15 cellular contexts compared by ENCODE assay signal in the genomic region with DNA sequence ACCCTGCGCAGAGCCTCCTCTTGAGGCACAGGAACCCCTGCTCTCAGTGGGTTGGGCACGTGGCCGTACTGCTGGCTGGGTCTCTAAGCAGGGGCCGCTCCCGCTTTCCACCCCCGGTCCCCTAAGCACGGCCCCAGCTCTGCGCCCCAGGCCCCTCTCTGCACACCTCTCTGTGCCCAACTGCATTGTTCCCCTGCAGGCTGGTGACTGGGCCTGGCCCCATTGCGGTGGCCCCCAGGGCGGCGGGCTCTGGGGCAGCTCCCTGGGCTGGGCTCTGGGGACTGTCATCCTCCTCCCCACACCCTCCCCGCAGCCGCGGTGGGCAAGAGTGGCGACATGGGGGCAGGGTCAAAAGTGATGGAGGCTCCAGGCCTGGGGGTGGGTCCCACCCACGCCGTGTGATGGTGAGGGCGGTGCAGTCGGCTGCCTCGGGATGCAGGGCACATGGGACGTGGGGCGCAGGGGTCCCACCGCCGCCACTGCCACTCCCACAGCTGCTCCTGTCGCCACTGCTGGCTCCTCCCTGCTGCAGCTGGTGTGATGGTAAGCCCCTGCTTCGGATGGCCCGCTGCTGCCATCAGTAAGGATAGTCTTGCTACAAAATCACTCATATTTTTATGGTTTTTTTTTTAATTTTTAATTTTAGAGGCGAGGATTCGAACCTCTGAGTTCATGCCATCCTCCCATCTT. TPM values are rescaled to one million over a fixed set of nuclear protein-coding genes. Genes with fewer than 3 reads are reported as not detected.
DNase-seq lines count a peak whose midpoint lies in the region; ATAC-seq and TF ChIP-seq lines count a peak whose summit lies in the region.
"Had no signal": no experiment of that assay in that cellular context is flagged by ENCODE, and none has a peak within 500 bp of the region (broad histone marks: within the 10 kb centered on the region; RNA-seq: fewer than 3 reads in every experiment).

No MANE protein-coding gene starts in this region.

- H3K27ac ChIP-seq in RWPE2 (ENCODE audit: poor library complexity, severe bottlenecking) = peak overlapping the region; percentile 96
- peak overlapping the region; percentile 11 for H3K27ac ChIP-seq in mesenchymal stem cell (ENCODE audit: low read length, poor library complexity, severe bottlenecking)
- no peak overlapping the region for H3K27ac ChIP-seq in upper lobe of right lung
- H3K27ac ChIP-seq: C4-2B had no signal

- no peak overlapping the region for H3K23ac ChIP-seq in mesenchymal stem cell (ENCODE audit: low read length in 2 of 2)

- H3K27me3 Mint-ChIP-seq in stimulated activated naive CD8-positive, alpha-beta T cell treated with anti-CD3 and anti-CD28 coated beads, Interleukin-15, amount 100 ng/mL, for 72 hours = no peaks in the 10 kb centered on the region
- H3K27me3 Mint-ChIP-seq: B cell had no signal

- H3K18ac ChIP-seq in mesenchymal stem cell (ENCODE audit: low read depth in 1 of 2, low read length in 2 of 2) = peak overlapping the region; percentile 14 to 97

- ATAC-seq in stimulated activated naive CD8-positive, alpha-beta T cell treated with anti-CD3 and anti-CD28 coated beads, Interleukin-15, amount 100 ng/mL, for 72 hours = peak; percentile 43
- ATAC-seq in stimulated activated naive CD8-positive, alpha-beta T cell treated with anti-CD3 and anti-CD28 coated beads, Interleukin-15, Interleukin-2, amounts not matched to agents 100 U/mL and 50 U/mL, for 24 hours = no peak
- ATAC-seq in RWPE2 (ENCODE audit: low read depth) = no peak
- peak; percentile 10 for ATAC-seq in upper lobe of right lung
- ATAC-seq in HG02623 (IDR thresholded peaks at IDR 0.05; ENCODE audit: unreplicated experiment) = no peak

- peak overlapping the region in 1 of 2 experiments; percentile 97 for H3K14ac ChIP-seq in mesenchymal stem cell (ENCODE audit: low read length in 2 of 2)

- no peaks in the 10 kb centered on the region for H3K9me3 ChIP-seq in RWPE2 (ENCODE audit: severe bottlenecking)
- H3K9me3 ChIP-seq in mesenchymal stem cell (ENCODE audit: control insufficient read depth, low read length) = peaks cover 6% of the 10 kb centered on the region
- no peaks in the 10 kb centered on the region for H3K9me3 ChIP-seq in upper lobe of right lung

- H3K9me3 Mint-ChIP-seq in stimulated activated naive CD8-positive, alpha-beta T cell treated with anti-CD3 and anti-CD28 coated beads, Interleukin-15, amount 100 ng/mL, for 72 hours = no peaks in the 10 kb centered on the region
- H3K9me3 Mint-ChIP-seq: CD4-positive, alpha-beta T cell had no signal

- DNase-seq in stimulated activated naive CD8-positive, alpha-beta T cell treated with anti-CD3 and anti-CD28 coated beads, Interleukin-15, amount 100 ng/mL, for 72 hours = no peak
- DNase-seq in stimulated activated naive CD8-positive, alpha-beta T cell treated with anti-CD3 and anti-CD28 coated beads, Interleukin-15, Interleukin-2, amounts not matched to agents 100 U/mL and 50 U/mL, for 24 hours = no peak
- DNase-seq in RWPE2 (ENCODE audit: low spot score) (no peak), mesenchymal stem cell (no peak), upper lobe of right lung (no peak), germinal center (ENCODE audit: low spot score) (no peak), foreskin fibroblast (no peak)
- DNase-seq: Caco-2; CD4-positive, alpha-beta T cell; HCEC 1CT had no signal

- peak overlapping the region; percentile 59 to 88 for H3K4ac ChIP-seq in mesenchymal stem cell (ENCODE audit: low read depth in 1 of 2, low read length in 2 of 2)

- H2AFZ ChIP-seq in mesenchymal stem cell (ENCODE audit: low read depth, low read length) = no peak overlapping the region

- peak overlapping the region; percentile 23 for H2AK5ac ChIP-seq in mesenchymal stem cell (ENCODE audit: low read length, severe bottlenecking)

- H2BK12ac ChIP-seq in mesenchymal stem cell (ENCODE audit: low read length in 2 of 2) = peak overlapping the region; percentile 90 to 99

- H3K4me1 Mint-ChIP-seq in stimulated activated naive CD8-positive, alpha-beta T cell treated with anti-CD3 and anti-CD28 coated beads, Interleukin-15, amount 100 ng/mL, for 72 hours = peaks cover 13% of the 10 kb centered on the region

- peaks cover 9% of the 10 kb centered on the region for H3K4me1 ChIP-seq in RWPE2 (ENCODE audit: insufficient read depth, poor library complexity, severe bottlenecking)
- peaks cover 29% of the 10 kb centered on the region for H3K4me1 ChIP-seq in mesenchymal stem cell (ENCODE audit: control insufficient read depth, insufficient read depth, low read depth, low read length)
- H3K4me1 ChIP-seq in upper lobe of right lung = peaks cover 18% of the 10 kb centered on the region
- H3K4me1 ChIP-seq: Caco-2 had no signal

- peak overlapping the region; percentile 92 for H4K91ac ChIP-seq in mesenchymal stem cell (ENCODE audit: low read length)

- H3K4me3 Mint-ChIP-seq in stimulated activated naive CD8-positive, alpha-beta T cell treated with anti-CD3 and anti-CD28 coated beads, Interleukin-15, amount 100 ng/mL, for 72 hours = no peak overlapping the region
- H3K4me3 Mint-ChIP-seq: B cell; CD4-positive, alpha-beta T cell had no signal

- no peaks in the 10 kb centered on the region for H3K36me3 ChIP-seq in RWPE2 (ENCODE audit: low read depth)
- H3K36me3 ChIP-seq in mesenchymal stem cell (ENCODE audit: control insufficient read depth in 1 of 2, insufficient read depth in 2 of 2, low read depth in 1 of 2, low read length in 2 of 2) = no peaks in the 10 kb centered on the region
- no peaks in the 10 kb centered on the region for H3K36me3 ChIP-seq in upper lobe of right lung

- peak overlapping the region; percentile 61 for H2BK5ac ChIP-seq in mesenchymal stem cell (ENCODE audit: low read depth, low read length, poor library complexity, severe bottlenecking)

- intact Hi-C loops in upper lobe of right lung (cut with DNase I) = loop anchor here (10.0 kb wide), 1 partner anchor 76 kb away; no protein-coding TSS in a partner anchor

- peak overlapping the region; percentile 43 for H2BK120ac ChIP-seq in mesenchymal stem cell (ENCODE audit: low read depth, low read length)

- WGBS in mesenchymal stem cell = 91% methylated on average over 27 of the region's 29 CpGs

- H3K9ac ChIP-seq in mesenchymal stem cell (ENCODE audit: low read length) = no peak overlapping the region

- no peaks in the 10 kb centered on the region for H3K79me1 ChIP-seq in mesenchymal stem cell (replicated peaks; ENCODE audit: low read length, poor library complexity, severe bottlenecking)

- peak overlapping the region; percentile 83 for H2BK15ac ChIP-seq in mesenchymal stem cell (ENCODE audit: low read depth, poor library complexity, severe bottlenecking)

- peak overlapping the region; percentile 70 for H4K8ac ChIP-seq in mesenchymal stem cell (ENCODE audit: low read length)

- H3K4me2 ChIP-seq in mesenchymal stem cell (ENCODE audit: low read length, poor library complexity, severe bottlenecking) = no peak overlapping the region

- H3K27me3 ChIP-seq in RWPE2 (ENCODE audit: insufficient read depth, poor library complexity, severe bottlenecking) = no peaks in the 10 kb centered on the region
- no peaks in the 10 kb centered on the region for H3K27me3 ChIP-seq in mesenchymal stem cell (ENCODE audit: control insufficient read depth in 1 of 2, insufficient read depth in 1 of 2, low read length in 2 of 2)
- no peaks in the 10 kb centered on the region for H3K27me3 ChIP-seq in upper lobe of right lung

- TF ChIP-seq CTCF in RWPE2 (IDR thresholded peaks at IDR 0.05; ENCODE audit: poor library complexity, severe bottlenecking) = no peak
- TF ChIP-seq CTCF in upper lobe of right lung (IDR thresholded peaks at IDR 0.05) = no peak
- no peak for TF ChIP-seq CTCF in foreskin fibroblast (IDR thresholded peaks at IDR 0.05; ENCODE audit: low read depth, low read length)

- no peak overlapping the region for H3K27ac Mint-ChIP-seq in stimulated activated naive CD8-positive, alpha-beta T cell treated with anti-CD3 and anti-CD28 coated beads, Interleukin-15, amount 100 ng/mL, for 72 hours
- H3K27ac Mint-ChIP-seq: B cell; CD4-positive, alpha-beta T cell had no signal

- H3K4me3 ChIP-seq in RWPE2 (ENCODE audit: severe bottlenecking) = no peak overlapping the region
- no peak overlapping the region for H3K4me3 ChIP-seq in mesenchymal stem cell (ENCODE audit: insufficient read depth in 1 of 2, low read depth in 1 of 2, low read length in 2 of 2)
- no peak overlapping the region for H3K4me3 ChIP-seq in upper lobe of right lung
- no peak overlapping the region for H3K4me3 ChIP-seq in foreskin fibroblast (ENCODE audit: low read depth in 1 of 2, low read length in 2 of 2)

RNA-seq across cellular contexts. Expression of a gene that starts 15.2 kb away (rescaled TPM):
- polyA plus RNA-seq in mesenchymal stem cell (2013, experiment 1 of 2) = 11.3 TPM
- 11.3 TPM for polyA plus RNA-seq in mesenchymal stem cell (2013, experiment 2 of 2)
- total RNA-seq in upper lobe of right lung = 6.6 TPM
- total RNA-seq: A172, HT-29 had no signal

RNA-seq across cellular contexts. Expression of a gene that starts 29.3 kb away (rescaled TPM):
- polyA plus RNA-seq in mesenchymal stem cell (2013, experiment 1 of 2) = 0.22 TPM
- 0.14 TPM for polyA plus RNA-seq in mesenchymal stem cell (2013, experiment 2 of 2)
- 2.2 TPM for total RNA-seq in upper lobe of right lung
- total RNA-seq: A172; Caco-2; CD4-positive, alpha-beta T cell; HT-29 had no signal

RNA-seq across cellular contexts. Expression of a gene that starts 49.4 kb away (rescaled TPM):
- 59.1 TPM for polyA plus RNA-seq in mesenchymal stem cell (2013, experiment 1 of 2)
- 61.1 TPM for polyA plus RNA-seq in mesenchymal stem cell (2013, experiment 2 of 2)
- total RNA-seq in upper lobe of right lung = 72.1 TPM

Comparison
In these comparisons a context has a peak if more than half of its experiments do, and no peak if none do; other contexts are left out.
1. ATAC-seq: peak in stimulated activated naive CD8-positive, alpha-beta T cell treated with anti-CD3 and anti-CD28 coated beads, Interleukin-15, amount 100 ng/mL, for 72 hours (single experiment) and upper lobe of right lung (single experiment); none in stimulated activated naive CD8-positive, alpha-beta T cell treated with anti-CD3 and anti-CD28 coated beads, Interleukin-15, Interleukin-2, amounts not matched to agents 100 U/mL and 50 U/mL, for 24 hours (single experiment), RWPE2 (single experiment) and HG02623 (single experiment).